In the genomic region with DNA sequence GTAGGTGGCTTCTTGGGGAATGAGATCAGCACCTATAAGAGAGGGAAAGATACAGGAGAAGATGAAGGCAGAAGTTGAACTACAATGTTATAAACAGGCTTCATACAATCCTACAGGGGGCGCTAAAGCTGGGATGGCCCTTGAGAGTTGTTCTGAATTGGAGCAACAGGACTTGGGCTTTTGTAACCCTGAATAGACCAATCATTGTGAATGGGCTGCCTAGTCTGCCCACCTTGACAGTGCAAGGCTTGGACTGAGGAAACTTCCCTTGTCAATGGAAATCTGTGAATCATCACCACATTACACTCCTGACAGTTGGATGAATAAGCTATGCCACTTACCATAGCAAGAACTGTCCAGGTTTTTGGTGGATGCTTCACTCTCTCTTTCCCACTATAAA, we compare ENCODE assay signal across 10 cellular contexts.
DNase-seq lines count a peak whose midpoint lies in the region; ATAC-seq and TF ChIP-seq lines count a peak whose summit lies in the region.
"Had no signal": no experiment of that assay in that cellular context is flagged by ENCODE, and none has a peak within 500 bp of the region (broad histone marks: within the 10 kb centered on the region; RNA-seq: fewer than 3 reads in every experiment).

No MANE protein-coding gene starts in this region.

- TF ChIP-seq CTCF in GM12874 (IDR thresholded peaks at IDR 0.05; ENCODE audit: insufficient read depth, low read depth, low read length) = peak; percentile 45
- peak; percentile 38 for TF ChIP-seq CTCF in OCI-LY3 (IDR thresholded peaks at IDR 0.05; ENCODE audit: low read depth, low read length)
- TF ChIP-seq CTCF in fibroblast of mammary gland (conservative IDR thresholded peaks at IDR 0.05; ENCODE audit: control insufficient read depth, insufficient read depth, low read depth, low read length) = peak; percentile 37

- no peaks in the 10 kb centered on the region for H4K20me1 ChIP-seq in OCI-LY3 (ENCODE audit: insufficient read depth, low read length)

- no peak overlapping the region for H3K4me2 ChIP-seq in OCI-LY3 (ENCODE audit: low read length)

- no peaks in the 10 kb centered on the region for H3K79me2 ChIP-seq in OCI-LY3 (ENCODE audit: low read length)

- no peak for ATAC-seq in GM21360 (IDR thresholded peaks at IDR 0.05; ENCODE audit: unreplicated experiment)
- ATAC-seq in esophagus mucosa = no peak
- ATAC-seq: activated T-cell treated with anti-CD3 and anti-CD28 coated beads, Interleukin-2, amount 50 U/mL, for 4 hours had no signal

- no peaks in the 10 kb centered on the region for H3K4me1 ChIP-seq in OCI-LY3 (ENCODE audit: low read length)

- in situ Hi-C loops in ACHN (cut with HindIII; ENCODE audit: low pct_ligation_motif_present, low pct_unique_long_range_greater_than_20kb, low sequenced_read_pairs) = no loop called here

- DNase-seq in ACHN (peak; percentile 36), fibroblast of mammary gland (ENCODE audit: low read depth) (peak; percentile 8), GM03348 (ENCODE audit: low spot score) (no peak), NCI-H1417 (lab: John Stamatoyannopoulos, UW) (no peak)
- DNase-seq: activated T-cell treated with anti-CD3 and anti-CD28 coated beads, Interleukin-2, amount 50 U/mL, for 4 hours; stimulated activated CD8-positive, alpha-beta memory T cell treated with anti-CD3 and anti-CD28 coated beads, Interleukin-4, amount 100 ng/mL, for 48 hours had no signal

- H3K36me3 ChIP-seq in OCI-LY3 (replicated peaks; ENCODE audit: low read depth, low read length) = no peaks in the 10 kb centered on the region

- H3K27ac ChIP-seq in OCI-LY3 (ENCODE audit: low read length) = no peak overlapping the region

- H3K4me3 ChIP-seq in OCI-LY3 (ENCODE audit: low read length) (no peak overlapping the region), fibroblast of mammary gland (ENCODE audit: control insufficient read depth, low read depth, low read length) (no peak overlapping the region)

- no peak overlapping the region for H2AFZ ChIP-seq in OCI-LY3 (ENCODE audit: low read depth, low read length)

- no peak overlapping the region for H3K9ac ChIP-seq in OCI-LY3 (ENCODE audit: low read length)

- H3K9me3 ChIP-seq in OCI-LY3 (ENCODE audit: insufficient read depth, low read length) = no peaks in the 10 kb centered on the region

- H3K27me3 ChIP-seq in OCI-LY3 (ENCODE audit: low read depth, low read length) = no peaks in the 10 kb centered on the region

Comparison
In these comparisons a context has a peak if more than half of its experiments do, and no peak if none do; other contexts are left out.
1. DNase-seq: peak in ACHN (single experiment) and fibroblast of mammary gland (single experiment); none in GM03348 (single experiment) and NCI-H1417 (0 of 3).
2. Peak in every context shown above with its lines, with median percentiles within 50 percentile points of each other: CTCF ChIP-seq.